In the genomic region with DNA sequence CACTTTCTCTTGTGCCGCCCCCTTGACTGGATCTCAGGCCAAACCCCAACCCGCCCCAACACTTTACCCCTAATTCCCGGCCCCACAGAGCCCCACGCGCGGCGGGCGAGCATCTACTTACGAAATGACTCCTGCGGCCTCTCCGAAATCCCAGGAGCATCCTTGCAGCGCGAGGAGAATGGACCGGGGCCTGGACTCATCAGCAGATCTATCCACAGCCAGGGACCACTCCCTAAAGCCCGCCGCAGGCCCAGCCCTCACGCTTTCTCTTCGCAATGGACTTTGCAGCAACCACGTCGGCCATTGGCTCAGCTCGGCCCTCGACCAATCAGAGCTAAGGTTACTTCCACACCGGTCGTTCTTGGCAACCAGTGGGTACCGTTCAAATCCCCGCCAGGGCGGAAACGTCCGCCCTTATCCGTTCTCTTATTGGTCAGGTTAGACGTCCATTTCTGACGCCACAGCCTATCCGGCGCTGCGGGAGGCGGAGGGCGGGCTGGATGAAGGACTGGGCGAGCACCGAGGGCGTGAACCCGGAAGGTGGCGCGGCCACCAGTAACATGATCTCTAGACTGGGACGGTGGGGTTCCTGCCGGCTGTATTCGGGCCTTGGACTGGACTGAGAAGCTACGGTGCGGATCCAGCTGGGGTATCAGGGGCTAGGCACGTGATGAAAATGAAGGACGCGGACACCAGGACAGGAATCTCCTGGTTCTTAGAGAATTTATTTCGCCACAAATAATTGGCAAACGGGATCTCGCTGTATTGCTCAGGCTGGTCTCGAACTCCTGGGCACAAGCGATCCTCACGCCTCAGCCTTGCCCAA, we compare ENCODE assay signal across 8 cellular contexts. TPM values are rescaled to one million over a fixed set of nuclear protein-coding genes. Genes with fewer than 3 reads are reported as not detected.
DNase-seq lines count a peak whose midpoint lies in the region; ATAC-seq and TF ChIP-seq lines count a peak whose summit lies in the region.

A gene (minus strand): TSS at position 244 of the 826 bp plus-strand sequence. CDS start 84 bp downstream, at position 160.
A gene with protein sequence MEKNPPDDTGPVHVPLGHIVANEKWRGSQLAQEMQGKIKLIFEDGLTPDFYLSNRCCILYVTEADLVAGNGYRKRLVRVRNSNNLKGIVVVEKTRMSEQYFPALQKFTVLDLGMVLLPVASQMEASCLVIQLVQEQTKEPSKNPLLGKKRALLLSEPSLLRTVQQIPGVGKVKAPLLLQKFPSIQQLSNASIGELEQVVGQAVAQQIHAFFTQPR (plus strand): TSS at position 528 of the 826 bp plus-strand sequence. CDS start 955 bp downstream, outside the sequence.

- TF ChIP-seq POLR2A in GM19193 (IDR thresholded peaks at IDR 0.05; ENCODE audit: extremely low read depth, insufficient read depth, insufficient read length): peak; percentile 85

- no peak for TF ChIP-seq CTCF in choroid plexus epithelial cell (conservative IDR thresholded peaks at IDR 0.05; ENCODE audit: low read depth, low read length)

- peak; percentile 98 for ATAC-seq in HG03432 (IDR thresholded peaks at IDR 0.05; ENCODE audit: unreplicated experiment)

- H3K4me3 ChIP-seq in choroid plexus epithelial cell (ENCODE audit: low read depth, low read length): peak within 1 kb of the TSS; percentile 73

- DNase-seq in Ammon's horn (ENCODE audit: low spot score) (peak; percentile 99), NCI-H460 (ENCODE audit: extremely low read depth, low read depth) (peak; percentile 97), choroid plexus epithelial cell (ENCODE audit: low read depth) (peak; percentile 100), kidney glomerular epithelial cell (lab: John Stamatoyannopoulos, UW) (peak; percentile 99)
- DNase-seq in activated CD4-positive, alpha-beta T cell treated with anti-CD3 and anti-CD28 coated beads for 1 hour: peak; percentile 98
- peak; percentile 96 to 97 for DNase-seq in stimulated activated CD4-positive, alpha-beta T cell treated with anti-CD3 and anti-CD28 coated beads, Interleukin-15, amount 100 ng/mL, for 48 hours (ENCODE audit: low read depth in 2 of 2)

RNA-seq across cellular contexts. Expression of the first gene that starts in this region (rescaled TPM):
- 12.7 and 16.1 TPM in 2 replicates for total RNA-seq in NCI-H460 (2014; rRNA removed; shearing (Covaris generic))
- 16.5 and 21.2 TPM in 2 replicates for polyA plus RNA-seq in NCI-H460 (2014; cell fraction: nucleus; rRNA removed)

RNA-seq across cellular contexts. Expression of the second gene that starts in this region (rescaled TPM):
- 4.0 and 4.6 TPM in 2 replicates for total RNA-seq in NCI-H460 (2014; rRNA removed; shearing (Covaris generic))
- 5.1 and 5.8 TPM in 2 replicates for polyA plus RNA-seq in NCI-H460 (2014; cell fraction: nucleus; rRNA removed)

Comparison
In these comparisons a context has a peak if more than half of its experiments do, and no peak if none do; other contexts are left out.
1. Peak in every context shown above with its lines: DNase-seq, ATAC-seq and H3K4me3 ChIP-seq.